ENCODE assay signal across 19 cellular contexts in genomic region chr5:149304195-149305072, GRCh38. TPM values are rescaled to one million over a fixed set of nuclear protein-coding genes. Genes with fewer than 3 reads are reported as not detected.
"Had no signal": no experiment of that assay in that cellular context is flagged by ENCODE, and none has a peak within 500 bp of the region (broad histone marks: within the 10 kb centered on the region; RNA-seq: fewer than 3 reads in every experiment).

No MANE protein-coding gene starts in this region.

- H3K27ac ChIP-seq: tibial artery, vagina had no signal

- H3K27me3 ChIP-seq: tibial artery, vagina had no signal

- H3K9me3 ChIP-seq: mucosa of descending colon, tibial artery, vagina had no signal

- H3K4me1 ChIP-seq: tibial artery, vagina had no signal

- H3K36me3 ChIP-seq: vagina had no signal

- H3K4me3 ChIP-seq: mucosa of descending colon, tibial artery, vagina had no signal

- ATAC-seq: esophagus mucosa, left colon, mucosa of descending colon had no signal

- DNase-seq: activated B cell treated with CpG ODN at 0.5 μM for 24 hours; activated CD4-positive, alpha-beta memory T cell treated with anti-CD3 and anti-CD28 coated beads for 36 hours; activated CD4-positive, alpha-beta T cell treated with anti-CD3 and anti-CD28 coated beads for 4 hours; activated naive CD4-positive, alpha-beta T cell; aorta; cerebellar nuclear complex; cortex of kidney; effector CD4-positive, alpha-beta T cell; left colon; mucosa of descending colon; naive B cell; stimulated activated CD4-positive, alpha-beta T cell treated with anti-CD3 and anti-CD28 coated beads, Interleukin-2, amount 100 ng/mL, for 24 hours; stimulated activated naive CD4-positive, alpha-beta T cell treated with Interleukin-2 at 50 U/mL for 16 hours; substantia nigra; T-helper 1 cell; T-helper 9 cell; tibial artery had no signal

RNA-seq across cellular contexts. Expression of gene AFAP1L1, which starts 32.8 kb away (rescaled TPM):
- total RNA-seq: activated B cell treated with CpG ODN at 0.5 μM for 24 hours; activated CD4-positive, alpha-beta memory T cell treated with anti-CD3 and anti-CD28 coated beads for 36 hours had no signal
